Comparison of ENCODE assay signal across 19 cellular contexts in genomic region chr22:48753381-48753730, GRCh38.
A peak's percentile ranks its signal among the peaks of the same experiment; 100 is the strongest.
DNase-seq lines count a peak whose midpoint lies in the region; ATAC-seq and TF ChIP-seq lines count a peak whose summit lies in the region.
"Had no signal": no experiment of that assay in that cellular context is flagged by ENCODE, and none has a peak within 500 bp of the region (broad histone marks: within the 10 kb centered on the region; RNA-seq: fewer than 3 reads in every experiment).

No MANE protein-coding gene starts in this region.

- H3K36me3 Mint-ChIP-seq in activated T-cell treated with anti-CD3 and anti-CD28 coated beads, Interleukin-2, amount 50 U/mL, for 24 hours (ENCODE audit: low read depth): no peaks in the 10 kb centered on the region

- H3K4me3 Mint-ChIP-seq in activated T-cell treated with anti-CD3 and anti-CD28 coated beads, Interleukin-2, amount 50 U/mL, for 24 hours: no peak overlapping the region
- H3K4me3 Mint-ChIP-seq: CD4-positive, alpha-beta T cell; H9 had no signal

- CTCF ChIA-PET in PC-9 (lab: Charles Lee): no interaction called here

- H3K27ac ChIP-seq in esophagus muscularis mucosa (replicated peaks in 1 of 4) (no peak overlapping the region), osteoblast (ENCODE audit: low read depth, low read length) (no peak overlapping the region), PC-9 (no peak overlapping the region)
- H3K27ac ChIP-seq: A549 had no signal

- no peak for ATAC-seq in HG02642 (IDR thresholded peaks at IDR 0.05; ENCODE audit: poor library complexity, unreplicated experiment)
- ATAC-seq: A549 had no signal

- H3K9me2 ChIP-seq in PC-9 (ENCODE audit: insufficient read depth): no peaks in the 10 kb centered on the region

- H3K4me2 ChIP-seq in osteoblast (ENCODE audit: insufficient read depth, low read length) (no peak overlapping the region), PC-9 (no peak overlapping the region)
- H3K4me2 ChIP-seq: A549 had no signal

- H3K27me3 ChIP-seq in esophagus muscularis mucosa: peaks cover 0 to 60% (median 0%) of the 10 kb centered on the region in 4 donors
- no peaks in the 10 kb centered on the region for H3K27me3 ChIP-seq in osteoblast (ENCODE audit: insufficient read depth, low read length)
- peaks cover 87% of the 10 kb centered on the region for H3K27me3 ChIP-seq in PC-9 (ENCODE audit: insufficient read depth, low read depth)

- H3K79me2 ChIP-seq in osteoblast (ENCODE audit: insufficient read depth, low read length): no peaks in the 10 kb centered on the region
- H3K79me2 ChIP-seq in PC-9 (ENCODE audit: low read depth): no peaks in the 10 kb centered on the region

- in situ Hi-C loops in GM13977 (cut with MboI; ENCODE audit: low pct_unique_long_range_greater_than_20kb, low sequenced_read_pairs, unreplicated experiment): no loop called here

- no peaks in the 10 kb centered on the region for H3K4me1 Mint-ChIP-seq in activated T-cell treated with anti-CD3 and anti-CD28 coated beads, Interleukin-2, amount 50 U/mL, for 24 hours (ENCODE audit: low read depth)

- WGBS in esophagus muscularis mucosa: 93% methylated on average over 3 of the region's 10 CpGs

- H4K20me1 ChIP-seq in osteoblast (ENCODE audit: insufficient read depth, low read length): no peaks in the 10 kb centered on the region
- 0 out of 2 replicates have a peak, but pooled peaks cover 4% of the 10 kb centered on the region for H4K20me1 ChIP-seq in PC-9 (ENCODE audit: insufficient read depth)

- H3F3A ChIP-seq in PC-9 (ENCODE audit: insufficient read depth, low read depth): no peaks in the 10 kb centered on the region

- TF ChIP-seq CTCF in GM13977 (IDR thresholded peaks at IDR 0.05; ENCODE audit: extremely low read depth, insufficient read depth, missing control alignments) (no peak), esophagus muscularis mucosa (IDR thresholded peaks at IDR 0.05) (no peak), osteoblast (IDR thresholded peaks at IDR 0.05; ENCODE audit: extremely low read depth, low read depth, low read length) (no peak), PC-9 (conservative IDR thresholded peaks at IDR 0.05) (no peak)

- no TSS peak for BruUV-seq in PC-9 (replicated peaks; lab: Mats Ljungman, UMichigan)

- H3K4me3 ChIP-seq in esophagus muscularis mucosa: no peak overlapping the region
- H3K4me3 ChIP-seq in osteoblast (ENCODE audit: insufficient read depth, low read length): no peak overlapping the region
- no peak overlapping the region for H3K4me3 ChIP-seq in PC-9
- H3K4me3 ChIP-seq: A549 had no signal

- peak; percentile 16 for DNase-seq in activated T-cell treated with anti-CD3 and anti-CD28 coated beads, Interleukin-2, amount 50 U/mL, for 24 hours
- DNase-seq in activated T-cell treated with anti-CD3 and anti-CD28 coated beads for 4 hours (no peak), GM13977 (ENCODE audit: low spot score) (peak; percentile 16), esophagus muscularis mucosa (ENCODE audit: extremely low spot score) (peak; percentile 57), osteoblast (ENCODE audit: insufficient read length, low spot score, missing footprints) (peak; percentile 69), PC-9 (no peak), Kasumi-1 (lab: John Stamatoyannopoulos, UW) (no peak)
- DNase-seq: Caco-2, H9, NCI-H1092 treated with DMSO at 0.1 percent for 48 hours, NCI-H1694, NCI-H2081 treated with DMSO at 0.1 percent for 48 hours, NCI-H510A treated with DMSO at 0.1 percent for 48 hours, NCI-H82, RPMI8226, SHP77 treated with DMSO at 0.1 percent for 48 hours had no signal

- H3K9me3 ChIP-seq in esophagus muscularis mucosa: no peaks in the 10 kb centered on the region
- H3K9me3 ChIP-seq in osteoblast (ENCODE audit: low read depth, low read length): no peaks in the 10 kb centered on the region
- H3K9me3 ChIP-seq in PC-9 (ENCODE audit: insufficient read depth, low read depth): no peaks in the 10 kb centered on the region
- H3K9me3 ChIP-seq: A549, Caco-2 had no signal

- no peak overlapping the region for H3K27ac Mint-ChIP-seq in activated T-cell treated with anti-CD3 and anti-CD28 coated beads, Interleukin-2, amount 50 U/mL, for 24 hours
- H3K27ac Mint-ChIP-seq: CD4-positive, alpha-beta T cell had no signal

- POLR2A ChIA-PET in PC-9 (lab: Charles Lee; ENCODE audit: unreplicated experiment): no interaction called here

- H3K9me3 Mint-ChIP-seq in activated T-cell treated with anti-CD3 and anti-CD28 coated beads, Interleukin-2, amount 50 U/mL, for 24 hours: no peaks in the 10 kb centered on the region
- H3K9me3 Mint-ChIP-seq: CD4-positive, alpha-beta T cell; H9 had no signal

- no peak for TF ChIP-seq EP300 in esophagus muscularis mucosa (IDR thresholded peaks at IDR 0.05)

- H3K36me3 ChIP-seq in esophagus muscularis mucosa (no peaks in the 10 kb centered on the region), osteoblast (ENCODE audit: insufficient read depth, low read length) (no peaks in the 10 kb centered on the region), PC-9 (ENCODE audit: low read depth) (no peaks in the 10 kb centered on the region)

- no peak for TF ChIP-seq POLR2A in esophagus muscularis mucosa (IDR thresholded peaks at IDR 0.05; ENCODE audit: low read depth)

- no peaks in the 10 kb centered on the region for H3K4me1 ChIP-seq in esophagus muscularis mucosa
- no peaks in the 10 kb centered on the region for H3K4me1 ChIP-seq in osteoblast (ENCODE audit: insufficient read depth, low read length)
- H3K4me1 ChIP-seq in PC-9 (replicated peaks; ENCODE audit: insufficient read depth): no peaks in the 10 kb centered on the region
- H3K4me1 ChIP-seq: A549, Caco-2 had no signal

- H2AFZ ChIP-seq in osteoblast (ENCODE audit: low read length) (no peak overlapping the region), PC-9 (no peak overlapping the region)

- intact Hi-C loops in esophagus muscularis mucosa (cut with DNase I) (no loop called here), PC-9 (cut with micrococcal nuclease; ENCODE audit: unreplicated experiment) (no loop called here)

- peaks cover 15% of the 10 kb centered on the region for H3K27me3 Mint-ChIP-seq in activated T-cell treated with anti-CD3 and anti-CD28 coated beads, Interleukin-2, amount 50 U/mL, for 24 hours

Comparison
In these comparisons a context has a peak if more than half of its experiments do, and no peak if none do; other contexts are left out.
1. DNase-seq: peak in activated T-cell treated with anti-CD3 and anti-CD28 coated beads, Interleukin-2, amount 50 U/mL, for 24 hours (single experiment), GM13977 (single experiment), esophagus muscularis mucosa (single experiment) and osteoblast (single experiment); none in activated T-cell treated with anti-CD3 and anti-CD28 coated beads for 4 hours (single experiment), PC-9 (0 of 2) and Kasumi-1 (0 of 2).